ENCODE assay signal across 22 cellular contexts in the genomic region with DNA sequence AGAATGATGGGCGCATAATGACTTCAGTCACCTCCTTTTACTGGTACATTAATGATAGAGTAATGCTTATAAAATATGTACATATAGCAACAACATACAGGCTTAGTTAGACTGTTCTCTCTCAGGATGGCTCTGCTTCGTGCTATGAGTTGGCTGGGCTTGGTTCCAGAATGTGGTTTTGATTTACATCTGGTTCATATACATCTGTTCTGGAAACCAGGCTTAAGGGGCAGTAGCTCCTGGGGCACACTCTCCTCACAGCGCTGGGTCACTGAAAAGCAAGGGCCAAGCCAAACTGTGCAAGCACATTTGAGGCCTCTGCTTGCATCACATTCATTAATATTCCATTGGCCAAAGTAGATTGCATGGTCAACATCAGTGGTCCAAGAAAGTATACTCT. TPM values are rescaled to one million over a fixed set of nuclear protein-coding genes. Genes with fewer than 3 reads are reported as not detected.
DNase-seq lines count a peak whose midpoint lies in the region; ATAC-seq and TF ChIP-seq lines count a peak whose summit lies in the region.
"Had no signal": no experiment of that assay in that cellular context is flagged by ENCODE, and none has a peak within 500 bp of the region (broad histone marks: within the 10 kb centered on the region; RNA-seq: fewer than 3 reads in every experiment).

No MANE protein-coding gene starts in this region.

- H3K27ac ChIP-seq in brain microvascular endothelial cell (no peak overlapping the region), aorta (ENCODE audit: low read depth in 1 of 2, low read length in 2 of 2) (no peak overlapping the region), endodermal cell (ENCODE audit: low read depth, low read length) (no peak overlapping the region)
- H3K27ac ChIP-seq: gastroesophageal sphincter, VCaP had no signal

- intact Hi-C loops in mucosa of descending colon (cut with DNase I, micrococcal nuclease): no loop called here
- intact Hi-C loops in aorta (cut with DNase I): no loop called here

- H3K9me3 Mint-ChIP-seq in endodermal cell: no peaks in the 10 kb centered on the region
- H3K9me3 Mint-ChIP-seq: activated naive CD4-positive, alpha-beta T cell treated with anti-CD3 and anti-CD28 coated beads for 36 hours; activated T-cell treated with anti-CD3 and anti-CD28 coated beads, Interleukin-2, amount 50 U/mL, for 4 hours; natural killer cell had no signal

- H3K27me3 ChIP-seq in brain microvascular endothelial cell (replicated peaks) (no peaks in the 10 kb centered on the region), aorta (ENCODE audit: control insufficient read depth in 1 of 2, insufficient read depth in 2 of 2, low read length in 1 of 2) (no peaks in the 10 kb centered on the region), endodermal cell (ENCODE audit: control insufficient read depth, insufficient read depth, low read length, poor library complexity, severe bottlenecking) (no peaks in the 10 kb centered on the region)
- H3K27me3 ChIP-seq: gastroesophageal sphincter had no signal

- no peak overlapping the region for H3K9ac ChIP-seq in endodermal cell (ENCODE audit: extremely low read depth, low read length, poor library complexity, severe bottlenecking)

- no peaks in the 10 kb centered on the region for H3K36me3 ChIP-seq in brain microvascular endothelial cell (replicated peaks)
- H3K36me3 ChIP-seq in mucosa of descending colon (ENCODE audit: low read depth): no peaks in the 10 kb centered on the region
- H3K36me3 ChIP-seq in aorta (ENCODE audit: control insufficient read depth in 1 of 2, insufficient read depth in 2 of 2, low read length in 1 of 2): no peaks in the 10 kb centered on the region
- no peaks in the 10 kb centered on the region for H3K36me3 ChIP-seq in endodermal cell (ENCODE audit: control insufficient read depth, insufficient read depth, low read length)
- H3K36me3 ChIP-seq: gastroesophageal sphincter had no signal

- H3K9me3 ChIP-seq in mucosa of descending colon (no peaks in the 10 kb centered on the region), aorta (ENCODE audit: control insufficient read depth, low read length) (no peaks in the 10 kb centered on the region), endodermal cell (ENCODE audit: control insufficient read depth, low read length) (no peaks in the 10 kb centered on the region)
- H3K9me3 ChIP-seq: gastroesophageal sphincter had no signal

- TF ChIP-seq CTCF in brain microvascular endothelial cell (IDR thresholded peaks at IDR 0.05; ENCODE audit: low read depth, low read length, missing control alignments): no peak
- TF ChIP-seq CTCF in foreskin fibroblast (IDR thresholded peaks at IDR 0.05; ENCODE audit: low read depth, low read length): no peak
- TF ChIP-seq CTCF in mucosa of descending colon (IDR thresholded peaks at IDR 0.05): no peak
- TF ChIP-seq CTCF in endodermal cell (conservative IDR thresholded peaks at IDR 0.05): no peak

- peak; percentile 39 for DNase-seq in EL
- peak; percentile 56 for DNase-seq in NCI-H69 (lab: John Stamatoyannopoulos, UW)
- peak; percentile 22 for DNase-seq in brain microvascular endothelial cell
- DNase-seq in foreskin fibroblast: peak; percentile 78 to 93
- no peak for DNase-seq in mucosa of descending colon
- no peak for DNase-seq in aorta
- no peak for DNase-seq in endodermal cell
- DNase-seq: activated CD4-positive, alpha-beta T cell treated with anti-CD3 and anti-CD28 coated beads for 48 hours; activated naive CD4-positive, alpha-beta T cell treated with anti-CD3 and anti-CD28 coated beads for 36 hours; activated T-cell treated with anti-CD3 and anti-CD28 coated beads, Interleukin-2, amount 50 U/mL, for 4 hours; GDM1; GOT3; midbrain; natural killer cell; NCI-H1092 treated with DMSO at 0.1 percent for 48 hours; NCI-H1930; retina; substantia nigra had no signal

- no peaks in the 10 kb centered on the region for H3K36me3 Mint-ChIP-seq in endodermal cell (ENCODE audit: low read depth)
- H3K36me3 Mint-ChIP-seq: natural killer cell had no signal

- H3K27me3 Mint-ChIP-seq in endodermal cell (ENCODE audit: insufficient read depth): no peaks in the 10 kb centered on the region

- no peak overlapping the region for H3K27ac Mint-ChIP-seq in endodermal cell
- H3K27ac Mint-ChIP-seq: activated naive CD4-positive, alpha-beta T cell treated with anti-CD3 and anti-CD28 coated beads for 36 hours; natural killer cell had no signal

- in situ Hi-C loops in brain microvascular endothelial cell (cut with HindIII; ENCODE audit: low pct_ligation_motif_present, low sequenced_read_pairs): no loop called here

- H3K4me3 ChIP-seq in brain microvascular endothelial cell (ENCODE audit: low read depth, low read length) (no peak overlapping the region), foreskin fibroblast (ENCODE audit: low read depth in 1 of 2, low read length in 2 of 2) (no peak overlapping the region), mucosa of descending colon (no peak overlapping the region), aorta (ENCODE audit: low read length in 2 of 2) (no peak overlapping the region), endodermal cell (ENCODE audit: low read length) (no peak overlapping the region)
- H3K4me3 ChIP-seq: gastroesophageal sphincter had no signal

- peaks cover 5% of the 10 kb centered on the region for H3K4me1 Mint-ChIP-seq in endodermal cell
- H3K4me1 Mint-ChIP-seq: natural killer cell had no signal

- no peaks in the 10 kb centered on the region for H3K4me1 ChIP-seq in mucosa of descending colon (ENCODE audit: low read depth)
- no peaks in the 10 kb centered on the region for H3K4me1 ChIP-seq in aorta (ENCODE audit: control insufficient read depth in 1 of 2, insufficient read depth in 2 of 2, low read length in 2 of 2)
- no peaks in the 10 kb centered on the region for H3K4me1 ChIP-seq in endodermal cell (ENCODE audit: control insufficient read depth, insufficient read depth, low read length)

- ATAC-seq in mucosa of descending colon: no peak
- no peak for ATAC-seq in aorta (ENCODE audit: low FRiP score)
- ATAC-seq: activated T-cell treated with anti-CD3 and anti-CD28 coated beads, Interleukin-2, amount 50 U/mL, for 4 hours; gastroesophageal sphincter; natural killer cell; Right ventricle myocardium inferior had no signal

- no peak overlapping the region for H3K4me3 Mint-ChIP-seq in endodermal cell
- H3K4me3 Mint-ChIP-seq: activated naive CD4-positive, alpha-beta T cell treated with anti-CD3 and anti-CD28 coated beads for 36 hours; activated T-cell treated with anti-CD3 and anti-CD28 coated beads, Interleukin-2, amount 50 U/mL, for 4 hours; natural killer cell had no signal

- WGBS in aorta, 2 donors: 92 to 93% methylated on average over 3 of the region's 3 CpGs
- 93 to 100% methylated on average over 1 to 3 of the region's 3 CpGs for WGBS in endodermal cell (ENCODE audit: insufficient coverage in 1 of 2, insufficient read length in 1 of 2), 2 experiments

RNA-seq across cellular contexts. Expression of a gene that starts 44.9 kb away (rescaled TPM):
- 1 to 10 TPM; 1.5 to 4.4 (median 3.7) TPM for total RNA-seq in mucosa of descending colon
- 1 to 10 TPM; 1.8 to 7.7 TPM for total RNA-seq in aorta
- polyA plus RNA-seq in aorta: 1 to 10 TPM in 1 of 2 donors, under 1 TPM in 1; 0.13 to 1.4 TPM
- total RNA-seq in endodermal cell: not detected
- polyA plus RNA-seq in endodermal cell (2013, experiment 1 of 2): 2.0 TPM
- polyA plus RNA-seq in endodermal cell (2013, experiment 2 of 2): 1.2 TPM
- total RNA-seq: activated CD8-positive, alpha-beta memory T cell treated with anti-CD3 and anti-CD28 coated beads for 36 hours; activated naive CD4-positive, alpha-beta T cell treated with anti-CD3 and anti-CD28 coated beads for 36 hours; activated T-cell treated with anti-CD3 and anti-CD28 coated beads, Interleukin-2, amount 50 U/mL, for 4 hours; natural killer cell had no signal

Comparison
In these comparisons a context has a peak if more than half of its experiments do, and no peak if none do; other contexts are left out.
1. DNase-seq: peak in EL (single experiment), NCI-H69 (single experiment), brain microvascular endothelial cell (single experiment) and foreskin fibroblast (2 of 2); none in mucosa of descending colon (0 of 3), aorta (0 of 2) and endodermal cell (single experiment).